Comparison of ENCODE assay signal across 8 cellular contexts in genomic region chr13:20121154-20121515, GRCh38. TPM values are rescaled to one million over a fixed set of nuclear protein-coding genes. Genes with fewer than 3 reads are reported as not detected.
DNase-seq lines count a peak whose midpoint lies in the region; ATAC-seq and TF ChIP-seq lines count a peak whose summit lies in the region.

No MANE protein-coding gene starts in this region.

- no peak for ATAC-seq in gastroesophageal sphincter

- peaks cover 0 to 30% (median 3%) of the 10 kb centered on the region in 3 donors for H3K4me1 ChIP-seq in gastroesophageal sphincter
- H3K4me1 ChIP-seq in thymus (ENCODE audit: control insufficient read depth, insufficient read depth, low read length): peaks cover 8% of the 10 kb centered on the region

- DNase-seq in activated naive CD4-positive, alpha-beta T cell treated with anti-CD3 and anti-CD28 coated beads, Interleukin-2, amount 50 U/mL, for 16 hours: no peak
- DNase-seq in SIG-M5 treated with dmso at 0.1 percent for 504 hours (lab: John Stamatoyannopoulos, UW; ENCODE audit: unreplicated experiment) (peak; percentile 92), GOT3 (lab: John Stamatoyannopoulos, UW) (no peak), erythroblast (lab: John Stamatoyannopoulos, UW) (no peak), NCI-H1105 (lab: John Stamatoyannopoulos, UW) (no peak)

- H3K4me3 Mint-ChIP-seq in activated naive CD4-positive, alpha-beta T cell treated with anti-CD3 and anti-CD28 coated beads, Interleukin-2, amount 50 U/mL, for 24 hours: peak overlapping the region; percentile 61

- H3K4me3 ChIP-seq in gastroesophageal sphincter: peak overlapping the region; percentile 17 to 28
- peak overlapping the region; percentile 49 for H3K4me3 ChIP-seq in thymus (ENCODE audit: low read length)

- H3K27ac ChIP-seq in gastroesophageal sphincter (peak overlapping the region in 1 of 4 donors; percentile 96), thymus (ENCODE audit: low read depth) (no peak overlapping the region)

- TF ChIP-seq EP300 in gastroesophageal sphincter (IDR thresholded peaks at IDR 0.05): no peak

- H3K4me1 Mint-ChIP-seq in activated naive CD4-positive, alpha-beta T cell treated with anti-CD3 and anti-CD28 coated beads, Interleukin-2, amount 50 U/mL, for 24 hours: peaks cover 19% of the 10 kb centered on the region

- H3K36me3 Mint-ChIP-seq in activated naive CD4-positive, alpha-beta T cell treated with anti-CD3 and anti-CD28 coated beads, Interleukin-2, amount 50 U/mL, for 24 hours: no peaks in the 10 kb centered on the region

- H3K27me3 Mint-ChIP-seq in activated naive CD4-positive, alpha-beta T cell treated with anti-CD3 and anti-CD28 coated beads, Interleukin-2, amount 50 U/mL, for 24 hours: peaks cover 7% of the 10 kb centered on the region

- no peaks in the 10 kb centered on the region for H3K9me3 ChIP-seq in gastroesophageal sphincter
- H3K9me3 ChIP-seq in thymus (ENCODE audit: control insufficient read depth): no peaks in the 10 kb centered on the region

- H3K27ac Mint-ChIP-seq in activated naive CD4-positive, alpha-beta T cell treated with anti-CD3 and anti-CD28 coated beads, Interleukin-2, amount 50 U/mL, for 24 hours: no peak overlapping the region

- H3K27me3 ChIP-seq in gastroesophageal sphincter: no peaks in the 10 kb centered on the region
- H3K27me3 ChIP-seq in thymus (ENCODE audit: control insufficient read depth, insufficient read depth): peaks cover 5% of the 10 kb centered on the region

- TF ChIP-seq CTCF in gastroesophageal sphincter (IDR thresholded peaks at IDR 0.05): no peak

- WGBS in gastroesophageal sphincter (ENCODE audit: low coverage in 1 of 2), 2 donors: 34 to 57% methylated on average over 6 of the region's 8 CpGs
- 55% methylated on average over 8 of the region's 8 CpGs for WGBS in thymus

- no peak for TF ChIP-seq POLR2A in gastroesophageal sphincter (IDR thresholded peaks at IDR 0.05)
- no peak for TF ChIP-seq POLR2A in erythroblast (IDR thresholded peaks at IDR 0.05; ENCODE audit: low read length)

- no peaks in the 10 kb centered on the region for H3K9me3 Mint-ChIP-seq in activated naive CD4-positive, alpha-beta T cell treated with anti-CD3 and anti-CD28 coated beads, Interleukin-2, amount 50 U/mL, for 24 hours

- no peaks in the 10 kb centered on the region for H3K36me3 ChIP-seq in gastroesophageal sphincter
- no peaks in the 10 kb centered on the region for H3K36me3 ChIP-seq in thymus (ENCODE audit: control insufficient read depth, insufficient read depth)

RNA-seq across cellular contexts. Expression of gene GJA3, which starts 39.7 kb away (rescaled TPM):
- under 1 TPM in 2 of 4 donors, not detected in 2; 0.04 to 0.07 TPM for total RNA-seq in gastroesophageal sphincter
- polyA plus RNA-seq in thymus: 0.14 TPM
